ENCODE assay signal across 32 cellular contexts in genomic region chr17:66834426-66834918, GRCh38. TPM values are rescaled to one million over a fixed set of nuclear protein-coding genes. Genes with fewer than 3 reads are reported as not detected.
DNase-seq lines count a peak whose midpoint lies in the region; ATAC-seq, FAIRE-seq and TF ChIP-seq lines count a peak whose summit lies in the region.
"Had no signal": no experiment of that assay in that cellular context is flagged by ENCODE, and none has a peak within 500 bp of the region (broad histone marks: within the 10 kb centered on the region; RNA-seq: fewer than 3 reads in every experiment).

No MANE protein-coding gene starts in this region.

- POLR2A ChIA-PET in RWPE1 (lab: Yijun Ruan, JAX; ENCODE audit: low non-redundant PET), result no interaction called here

- H3K4me1 Mint-ChIP-seq in astrocyte (ENCODE audit: low read depth, unreplicated experiment), result no peaks in the 10 kb centered on the region

- H3K79me2 ChIP-seq in astrocyte (ENCODE audit: insufficient read depth, low read length), result no peaks in the 10 kb centered on the region

- peaks cover 5% of the 10 kb centered on the region for H4K20me1 ChIP-seq in astrocyte (ENCODE audit: insufficient read depth, low read length)

- peaks cover 76% of the 10 kb centered on the region for H3K27me3 Mint-ChIP-seq in astrocyte (ENCODE audit: low read depth, unreplicated experiment)

- H3K36me3 Mint-ChIP-seq in astrocyte (ENCODE audit: low read depth, unreplicated experiment), result no peaks in the 10 kb centered on the region

- H3K4me3 ChIP-seq in cardiac muscle cell (peak overlapping the region; percentile 12), heart right ventricle (no peak overlapping the region), astrocyte (ENCODE audit: insufficient read depth, low read depth, low read length) (no peak overlapping the region), iPS-20b (ENCODE audit: low read length) (peak overlapping the region; percentile 64; the same call in 1 of the 2 replicates)

- H3K27ac Mint-ChIP-seq in astrocyte (ENCODE audit: unreplicated experiment), result no peak overlapping the region
- H3K27ac Mint-ChIP-seq: activated naive CD4-positive, alpha-beta T cell treated with anti-CD3 and anti-CD28 coated beads for 36 hours had no signal

- TF ChIP-seq CTCF in cardiac muscle cell (IDR thresholded peaks at IDR 0.05; ENCODE audit: low read depth, low read length), result no peak
- TF ChIP-seq CTCF in heart right ventricle (IDR thresholded peaks at IDR 0.05), result no peak
- TF ChIP-seq CTCF in astrocyte (IDR thresholded peaks at IDR 0.05; ENCODE audit: insufficient read depth, low read depth, low read length), result no peak
- no peak for TF ChIP-seq CTCF in RWPE1 (conservative IDR thresholded peaks at IDR 0.05; ENCODE audit: low read depth)

- H2AFZ ChIP-seq in astrocyte (ENCODE audit: low read depth, low read length), result no peak overlapping the region

- peaks cover 1% of the 10 kb centered on the region for H3K9me3 Mint-ChIP-seq in astrocyte (ENCODE audit: unreplicated experiment)
- H3K9me3 Mint-ChIP-seq: activated naive CD4-positive, alpha-beta T cell treated with anti-CD3 and anti-CD28 coated beads for 36 hours; activated T-cell treated with anti-CD3 and anti-CD28 coated beads, Interleukin-2, amount 50 U/mL, for 4 hours had no signal

- intact Hi-C loops in heart right ventricle (cut with DNase I), result loop anchor here in 1 of 10 donors (5.0 kb wide), 1 partner anchor 97 kb away; no protein-coding TSS in a partner anchor

- in situ Hi-C loops in G401 (cut with HindIII; ENCODE audit: low sequenced_read_pairs), result no loop called here

- FAIRE-seq in astrocyte (lab: Jason Lieb, UNC), result no peak
- FAIRE-seq: H54 had no signal

- ATAC-seq in heart right ventricle, result no peak

- WGBS in heart right ventricle, 2 donors, result 36 to 37% methylated on average over 7 of the region's 7 CpGs

- H3K27ac ChIP-seq in cardiac muscle cell (no peak overlapping the region), heart right ventricle (no peak overlapping the region), astrocyte (ENCODE audit: low read depth, low read length) (no peak overlapping the region), iPS-20b (ENCODE audit: low read length) (no peak overlapping the region), RWPE1 (no peak overlapping the region)
- H3K27ac ChIP-seq: C4-2B, dorsolateral prefrontal cortex, neutrophil, spleen, stomach had no signal

- no peak overlapping the region for H3K9ac ChIP-seq in astrocyte (ENCODE audit: low read length)
- H3K9ac ChIP-seq in iPS-20b (ENCODE audit: low read depth, low read length), result no peak overlapping the region

- H3K9me3 ChIP-seq in cardiac muscle cell (ENCODE audit: low read depth) (no peaks in the 10 kb centered on the region), heart right ventricle (no peaks in the 10 kb centered on the region), astrocyte (ENCODE audit: insufficient read depth, low read depth, low read length) (no peaks in the 10 kb centered on the region), iPS-20b (ENCODE audit: insufficient read depth, low read depth, low read length) (no peaks in the 10 kb centered on the region)
- H3K9me3 ChIP-seq: neutrophil, spleen, stomach had no signal

- DNase-seq in cardiac muscle cell (ENCODE audit: low read depth in 1 of 2, low spot score in 1 of 2) (no peak), heart right ventricle (no peak), astrocyte (ENCODE audit: low read depth) (no peak), mucosa of gallbladder (ENCODE audit: low spot score) (no peak), NCI-H1436 (lab: John Stamatoyannopoulos, UW) (no peak), RWPE1 (ENCODE audit: low spot score) (no peak), G401 (ENCODE audit: low spot score) (no peak)
- DNase-seq: activated CD4-positive, CD25-positive, alpha-beta regulatory T cell treated with anti-CD3 and anti-CD28 coated beads, Interleukin-2, amount 50 U/mL, for 72 hours; activated naive CD4-positive, alpha-beta T cell treated with anti-CD3 and anti-CD28 coated beads for 36 hours; activated T-cell treated with anti-CD3 and anti-CD28 coated beads, Interleukin-2, amount 50 U/mL, for 4 hours; central memory CD4-positive, alpha-beta T cell; dorsolateral prefrontal cortex; foreskin fibroblast; GDM1; left colon; midbrain; NCI-H2029 treated with DMSO at 0.1 percent for 48 hours; NCI-H446; spleen; stimulated activated CD4-positive, alpha-beta T cell treated with anti-CD3 and anti-CD28 coated beads, Interleukin-4, amount 100 ng/mL, for 24 hours; stomach; T-helper 9 cell; trophoblast cell had no signal

- CTCF ChIA-PET in RWPE1 (lab: Yijun Ruan, JAX), result no interaction called here

- peaks cover 42% of the 10 kb centered on the region for H3K27me3 ChIP-seq in cardiac muscle cell
- peaks cover 12 to 73% (median 61%) of the 10 kb centered on the region in 7 donors for H3K27me3 ChIP-seq in heart right ventricle
- H3K27me3 ChIP-seq in astrocyte (ENCODE audit: insufficient read depth, low read length), result peaks cover 40% of the 10 kb centered on the region
- H3K27me3 ChIP-seq in iPS-20b (ENCODE audit: insufficient read depth, low read length), result peaks cover 63% of the 10 kb centered on the region

- no peaks in the 10 kb centered on the region for H3K36me3 ChIP-seq in cardiac muscle cell
- H3K36me3 ChIP-seq in heart right ventricle, result no peaks in the 10 kb centered on the region
- no peaks in the 10 kb centered on the region for H3K36me3 ChIP-seq in astrocyte (ENCODE audit: insufficient read depth, low read length)
- no peaks in the 10 kb centered on the region for H3K36me3 ChIP-seq in iPS-20b (ENCODE audit: insufficient read depth, low read depth, low read length)
- H3K36me3 ChIP-seq: neutrophil, spleen, stomach had no signal

- H3K4me3 Mint-ChIP-seq in astrocyte (ENCODE audit: unreplicated experiment), result peak overlapping the region; percentile 73
- H3K4me3 Mint-ChIP-seq: activated naive CD4-positive, alpha-beta T cell treated with anti-CD3 and anti-CD28 coated beads for 36 hours; activated T-cell treated with anti-CD3 and anti-CD28 coated beads, Interleukin-2, amount 50 U/mL, for 4 hours had no signal

- H3K4me1 ChIP-seq in cardiac muscle cell (ENCODE audit: low read depth) (no peaks in the 10 kb centered on the region), heart right ventricle (peaks cover 0 to under 1% (median 0%) of the 10 kb centered on the region in 9 donors), astrocyte (ENCODE audit: insufficient read depth, low read length) (no peaks in the 10 kb centered on the region), iPS-20b (ENCODE audit: insufficient read depth, low read length) (peaks cover 11% of the 10 kb centered on the region)

- H3K4me2 ChIP-seq in astrocyte (ENCODE audit: low read length), result peak overlapping the region; percentile 44

RNA-seq across cellular contexts. Expression of gene CACNG5, which starts 0.4 kb away (rescaled TPM):
- total RNA-seq in cardiac muscle cell, result not detected in 2 replicates
- not detected in 2 replicates for polyA plus RNA-seq in cardiac muscle cell
- not detected for total RNA-seq in heart right ventricle
- not detected for polyA plus RNA-seq in heart right ventricle
- not detected in 2 replicates for total RNA-seq in astrocyte
- total RNA-seq in mucosa of gallbladder, result not detected
- not detected in 2 replicates for total RNA-seq in G401 (2014; rRNA removed; shearing (Covaris generic))
- total RNA-seq: A172; activated naive CD4-positive, alpha-beta T cell treated with anti-CD3 and anti-CD28 coated beads for 36 hours; activated T-cell treated with anti-CD3 and anti-CD28 coated beads, Interleukin-2, amount 50 U/mL, for 4 hours; epithelial cell of proximal tubule; HT-29; left colon; LHCN-M2; renal cortical epithelial cell; stomach had no signal
- polyA plus RNA-seq: stomach had no signal

Comparison
In these comparisons a context has a peak if more than half of its experiments do, and no peak if none do; other contexts are left out.
1. H3K4me3 ChIP-seq: peak in cardiac muscle cell (single experiment) and iPS-20b (single experiment); none in heart right ventricle (0 of 10) and astrocyte (single experiment).